ENCODE assay signal across 8 cellular contexts in the genomic region with DNA sequence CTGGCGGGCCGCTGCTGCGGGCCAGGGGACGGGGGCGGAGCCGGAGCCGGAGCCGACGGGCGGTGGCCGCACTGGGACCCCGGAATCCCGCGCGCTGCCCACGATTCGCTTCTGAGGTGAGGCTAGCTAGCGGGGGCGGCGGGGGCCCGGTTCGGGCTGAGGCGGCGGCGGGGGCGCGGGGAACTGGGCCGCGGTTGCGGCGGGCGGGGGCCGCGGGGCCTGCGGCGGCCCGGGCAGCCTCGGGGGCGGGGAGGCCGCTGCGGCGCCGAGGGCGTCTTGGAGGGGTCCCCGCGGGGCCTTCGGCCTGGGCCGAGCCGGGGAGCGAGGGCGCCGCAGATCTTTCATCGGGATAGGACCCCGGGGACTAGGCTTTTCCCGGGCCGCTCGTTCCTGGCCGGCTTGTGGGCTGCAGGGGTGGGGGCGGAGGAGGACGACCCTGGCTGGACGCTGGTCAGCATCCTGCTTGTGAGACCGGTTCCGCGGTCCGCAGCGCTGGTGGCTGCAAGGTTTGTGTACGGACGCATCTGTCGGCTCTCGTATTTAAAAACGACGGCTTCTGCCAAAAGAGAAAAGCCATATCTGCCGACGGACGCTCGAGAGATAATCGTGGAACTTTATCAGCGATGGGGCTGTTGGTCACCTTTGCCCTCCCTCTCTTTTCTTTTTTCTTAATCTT. TPM values are rescaled to one million over a fixed set of nuclear protein-coding genes. Genes with fewer than 3 reads are reported as not detected.
DNase-seq lines count a peak whose midpoint lies in the region; ATAC-seq, FAIRE-seq and TF ChIP-seq lines count a peak whose summit lies in the region.

No MANE protein-coding gene starts in this region.

- ATAC-seq in GM21526 (IDR thresholded peaks at IDR 0.05; ENCODE audit: low FRiP score, unreplicated experiment), result peak; percentile 19
- peak; percentile 9 for ATAC-seq in body of pancreas

- DNase-seq in CD4-positive, alpha-beta memory T cell, result peak in 1 of 5 donors; percentile 20
- peak; percentile 48 for DNase-seq in M059J (ENCODE audit: low read depth)
- peak; percentile 55 to 66 (median 57) for DNase-seq in body of pancreas
- peak; percentile 81 for DNase-seq in islet precursor cell
- DNase-seq in spleen, result peak; percentile 90
- DNase-seq in RCC 7860 (ENCODE audit: low spot score), result no peak
- DNase-seq in DMS79 treated with DMSO at 0.1 percent for 48 hours (lab: John Stamatoyannopoulos, UW), result no peak

- 1% methylated on average over 11 to 67 of the region's 78 CpGs for WGBS in body of pancreas, 2 donors
- WGBS in spleen, 5 donors, result 0 to 1% (median 1%) methylated on average over 31 to 78 of the region's 78 CpGs

- H3K27me3 ChIP-seq in CD4-positive, alpha-beta memory T cell (ENCODE audit: insufficient read depth, low read length), result no peaks in the 10 kb centered on the region
- no peaks in the 10 kb centered on the region for H3K27me3 ChIP-seq in body of pancreas
- H3K27me3 ChIP-seq in spleen (replicated peaks in 1 of 7), result no peaks in the 10 kb centered on the region

- peaks cover 71% of the 10 kb centered on the region for H3K4me1 ChIP-seq in CD4-positive, alpha-beta memory T cell (ENCODE audit: insufficient read depth, low read length)
- H3K4me1 ChIP-seq in body of pancreas (peaks cover 46% of the 10 kb centered on the region), spleen (peaks cover 41 to 88% (median 63%) of the 10 kb centered on the region in 6 donors)

- CTCF ChIA-PET in CD4-positive, alpha-beta memory T cell (lab: Charles Lee; ENCODE audit: partially characterized antibody), result interaction anchor here (2.2 kb wide), 1 partner anchor 81 kb away, joined by 9 read pairs; no protein-coding TSS in a partner anchor

- TF ChIP-seq POLR2A in body of pancreas (IDR thresholded peaks at IDR 0.05), result no peak
- TF ChIP-seq POLR2A in spleen (IDR thresholded peaks at IDR 0.05), result no peak

- H3K36me3 Mint-ChIP-seq in CD4-positive, alpha-beta memory T cell, result peaks cover 4 to 6% of the 10 kb centered on the region in 2 donors

- no peaks in the 10 kb centered on the region for H3K36me3 ChIP-seq in CD4-positive, alpha-beta memory T cell (ENCODE audit: insufficient read depth, low read length)
- H3K36me3 ChIP-seq in body of pancreas (replicated peaks in 1 of 2; ENCODE audit: insufficient read depth in 1 of 2, low read depth in 2 of 2), result no peaks in the 10 kb centered on the region
- H3K36me3 ChIP-seq in spleen, result no peaks in the 10 kb centered on the region

- peak overlapping the region; percentile 90 to 98 (median 94) for H3K4me3 Mint-ChIP-seq in CD4-positive, alpha-beta memory T cell

- no peaks in the 10 kb centered on the region for H3K27me3 Mint-ChIP-seq in CD4-positive, alpha-beta memory T cell

- peak overlapping the region; percentile 72 to 81 for H3K4me3 ChIP-seq in CD4-positive, alpha-beta memory T cell (ENCODE audit: low read length in 2 of 2)
- H3K4me3 ChIP-seq in body of pancreas (peak overlapping the region; percentile 73 to 81), spleen (peak overlapping the region; percentile 48 to 91 (median 76))

- intact Hi-C loops in CD4-positive, alpha-beta memory T cell (cut with micrococcal nuclease), result loop anchor here (1.0 to 5.0 kb wide), 3 partner anchors 87 to 119 kb away; a partner anchor contains a TSS
- intact Hi-C loops in body of pancreas (cut with DNase I), result loop anchor here (10.0 kb wide), 1 partner anchor 79 kb away; no protein-coding TSS in a partner anchor
- intact Hi-C loops in spleen (cut with DNase I; ENCODE audit: low total_unique reads), result no loop called here

- H3K27ac ChIP-seq in CD4-positive, alpha-beta memory T cell (ENCODE audit: low read depth, low read length), result peak overlapping the region; percentile 84
- H3K27ac ChIP-seq in body of pancreas (peak overlapping the region; percentile 76 to 96 (median 88)), spleen (peak overlapping the region; percentile 87 to 96 (median 93))

- peaks cover 38 to 72% (median 46%) of the 10 kb centered on the region in 4 donors for H3K4me1 Mint-ChIP-seq in CD4-positive, alpha-beta memory T cell

- peaks cover 0 to 1% (median 0%) of the 10 kb centered on the region in 8 donors for H3K9me3 Mint-ChIP-seq in CD4-positive, alpha-beta memory T cell

- H3K9me3 ChIP-seq in CD4-positive, alpha-beta memory T cell (ENCODE audit: control insufficient read depth in 1 of 2, low read length in 2 of 2), result no peaks in the 10 kb centered on the region
- H3K9me3 ChIP-seq in body of pancreas (no peaks in the 10 kb centered on the region), spleen (no peaks in the 10 kb centered on the region)

- no peak for FAIRE-seq in RCC 7860 (lab: Jason Lieb, UNC)

- TF ChIP-seq CTCF in body of pancreas (IDR thresholded peaks at IDR 0.05) (no peak), spleen (IDR thresholded peaks at IDR 0.05 in 8 of 11, conservative IDR thresholded peaks at IDR 0.05 in 3 of 11) (peak in 2 of 11 experiments; percentile 3)

- POLR2A ChIA-PET in CD4-positive, alpha-beta memory T cell (lab: Charles Lee; ENCODE audit: partially characterized antibody), result interaction anchor here (0.6 to 2.9 kb wide), 16 partner anchors 9 to 307 kb away, joined by 3 to 15 read pairs (median 4); a partner anchor contains a TSS

- peak overlapping the region; percentile 93 to 97 (median 95) for H3K27ac Mint-ChIP-seq in CD4-positive, alpha-beta memory T cell

RNA-seq across cellular contexts. Expression of a gene that starts 0.4 kb away (rescaled TPM):
- 100 to 1,000 TPM; 289 to 293 TPM for total RNA-seq in CD4-positive, alpha-beta memory T cell
- polyA plus RNA-seq in CD4-positive, alpha-beta memory T cell, result 100 to 1,000 TPM; 159 to 171 TPM
- total RNA-seq in M059J (2014; rRNA removed; shearing (Covaris generic)), result 143 and 193 TPM in 2 replicates
- 100 to 1,000 TPM in 1 of 2 donors, 10 to 100 TPM in 1; 84.1 to 266 TPM for total RNA-seq in body of pancreas
- 100 to 1,000 TPM; 260 to 348 (median 295) TPM for total RNA-seq in spleen
- polyA plus RNA-seq in spleen, result 100 to 1,000 TPM; 175 to 224 (median 194) TPM

RNA-seq across cellular contexts. Expression of a gene that starts 51.2 kb away (rescaled TPM):
- 10 to 100 TPM; 37.9 to 44.3 TPM for total RNA-seq in CD4-positive, alpha-beta memory T cell
- polyA plus RNA-seq in CD4-positive, alpha-beta memory T cell, result 10 to 100 TPM in 1 of 2 donors, 1 to 10 TPM in 1; 3.8 to 16.3 TPM
- total RNA-seq in M059J (2014; rRNA removed; shearing (Covaris generic)), result 18.7 and 28.7 TPM in 2 replicates
- total RNA-seq in body of pancreas, result 10 to 100 TPM; 29.0 to 33.5 TPM
- total RNA-seq in spleen, result 100 to 1,000 TPM; 150 to 295 (median 265) TPM
- 100 to 1,000 TPM in 1 of 3 donors, 10 to 100 TPM in 2; 42.0 to 138 (median 43.5) TPM for polyA plus RNA-seq in spleen

Comparison
In these comparisons a context has a peak if more than half of its experiments do, and no peak if none do; other contexts are left out.
1. DNase-seq: peak in M059J (single experiment), body of pancreas (4 of 4), islet precursor cell (single experiment) and spleen (single experiment); none in RCC 7860 (single experiment) and DMS79 treated with DMSO at 0.1 percent for 48 hours (single experiment).
2. Peak in every context shown above with its lines, with median percentiles within 50 percentile points of each other: H3K27ac ChIP-seq and H3K4me3 ChIP-seq.